Comparison of ENCODE assay signal across 7 cellular contexts in genomic region chr16:1240436-1240835, GRCh38. TPM values are rescaled to one million over a fixed set of nuclear protein-coding genes. Genes with fewer than 3 reads are reported as not detected.
"Had no signal": no experiment of that assay in that cellular context is flagged by ENCODE, and none has a peak within 500 bp of the region (broad histone marks: within the 10 kb centered on the region; RNA-seq: fewer than 3 reads in every experiment).

Gene TPSAB1, plus strand, starts transcription at chr16:1240705. Its CDS starts 234 bp downstream, at chr16:1240939.

RNA-seq across cellular contexts. Expression of gene TPSAB1, which starts in this region (rescaled TPM):
- total RNA-seq: activated CD8-positive, alpha-beta T cell treated with anti-CD3 and anti-CD28 coated beads, Interleukin-2, amount 10 ng/mL, durations not matched to agents 7 days and 5 days; activated T-helper 1 cell treated with anti-CD3 and anti-CD28 coated beads, Interleukin-12 subunit alpha, Interleukin-12 subunit beta, Interleukin-2, Interleukin-4 antibody, amounts not matched to agents 30 ng/mL and 10 ng/mL and 1 ng/mL, durations not matched to agents 14 hours and 24 hours and 36 hours; dermis microvascular lymphatic vessel endothelial cell; frontal cortex; mammary epithelial cell; myocyte; SJSA1 had no signal
- polyA plus RNA-seq: mammary epithelial cell had no signal
